9 cellular contexts compared by ENCODE assay signal in genomic region chr5:16736158-16736994, GRCh38.
A peak's percentile ranks its signal among the peaks of the same experiment; 100 is the strongest.
DNase-seq lines count a peak whose midpoint lies in the region; ATAC-seq and TF ChIP-seq lines count a peak whose summit lies in the region.
"Had no signal": no experiment of that assay in that cellular context is flagged by ENCODE, and none has a peak within 500 bp of the region (broad histone marks: within the 10 kb centered on the region; RNA-seq: fewer than 3 reads in every experiment).

No MANE protein-coding gene starts in this region.

- no peak for DNase-seq in NT2/D1 (ENCODE audit: low read depth, low spot score)
- DNase-seq in HUDEP-2 (lab: John Stamatoyannopoulos, UW; ENCODE audit: unreplicated experiment in 76 of 76) = no peak
- DNase-seq in D341Med (ENCODE audit: low spot score) = no peak
- DNase-seq in WERI-Rb-1 = no peak
- DNase-seq: naive B cell had no signal

- no peaks in the 10 kb centered on the region for H3K9me2 ChIP-seq in neural cell (ENCODE audit: insufficient read depth, low read length)

- no peak for TF ChIP-seq EP300 in neural cell (conservative IDR thresholded peaks at IDR 0.05; ENCODE audit: poor library complexity, severe bottlenecking)

- H3K4me3 ChIP-seq in HEK293 (ENCODE audit: low read depth, low read length) (no peak overlapping the region), NT2/D1 (ENCODE audit: insufficient read length, low read depth) (peak overlapping the region; percentile 49), esophagus (ENCODE audit: low read depth in 1 of 2, low read length in 2 of 2) (peak overlapping the region in 1 of 2 donors; percentile 14), neural cell (ENCODE audit: low read length) (peak overlapping the region; percentile 54), WERI-Rb-1 (ENCODE audit: low read depth, low read length) (no peak overlapping the region)

- POLR2A ChIA-PET in HEK293 (lab: Yijun Ruan, JAX) = no interaction called here

- H3K9ac ChIP-seq in NT2/D1 (ENCODE audit: insufficient read length, low read depth) = peak overlapping the region; percentile 72
- peak overlapping the region; percentile 52 for H3K9ac ChIP-seq in neural cell (ENCODE audit: low read length)

- TF ChIP-seq CTCF in HEK293 (tag by site-specific recombination; IDR thresholded peaks at IDR 0.05) = no peak
- no peak for TF ChIP-seq CTCF in neural cell (IDR thresholded peaks at IDR 0.05; ENCODE audit: poor library complexity, severe bottlenecking)
- TF ChIP-seq CTCF in WERI-Rb-1 (IDR thresholded peaks at IDR 0.05; ENCODE audit: low read depth, low read length) = no peak

- WGBS in esophagus, 2 donors = 34% methylated on average over 14 of the region's 14 CpGs

- H4K20me1 ChIP-seq in neural cell (ENCODE audit: insufficient read depth) = no peaks in the 10 kb centered on the region

- no peaks in the 10 kb centered on the region for H3K9me3 ChIP-seq in HEK293 (ENCODE audit: control insufficient read depth, insufficient read depth, low read depth, low read length)
- H3K9me3 ChIP-seq in NT2/D1 (ENCODE audit: insufficient read depth, low read length) = no peaks in the 10 kb centered on the region
- no peaks in the 10 kb centered on the region for H3K9me3 ChIP-seq in esophagus (ENCODE audit: control insufficient read depth in 2 of 2, insufficient read depth in 1 of 2, low read depth in 1 of 2, low read length in 1 of 2)
- H3K9me3 ChIP-seq in neural cell (ENCODE audit: low read length) = no peaks in the 10 kb centered on the region
- no peaks in the 10 kb centered on the region for H3K9me3 ChIP-seq in WERI-Rb-1 (ENCODE audit: severe bottlenecking)

- peak overlapping the region; percentile 70 for H2AFZ ChIP-seq in neural cell (ENCODE audit: low read depth, low read length)

- H3K4me2 ChIP-seq in neural cell (ENCODE audit: low read length) = peak overlapping the region; percentile 81

- peak overlapping the region; percentile 8; the same call in 1 of the 2 replicates for H3K27ac ChIP-seq in HEK293 (ENCODE audit: extremely low read depth, low read depth, low read length)
- peak overlapping the region; percentile 66 to 80 for H3K27ac ChIP-seq in esophagus (ENCODE audit: low read depth in 2 of 2, low read length in 1 of 2)
- H3K27ac ChIP-seq in neural cell (ENCODE audit: low read length) = peak overlapping the region; percentile 67
- no peak overlapping the region; the same call in 1 of the 2 replicates for H3K27ac ChIP-seq in WERI-Rb-1

- peaks cover 5% of the 10 kb centered on the region for H3K4me1 ChIP-seq in HEK293 (ENCODE audit: control insufficient read depth, insufficient read depth, low read length)
- peaks cover 6% of the 10 kb centered on the region for H3K4me1 ChIP-seq in NT2/D1 (ENCODE audit: insufficient read depth, insufficient read length)
- H3K4me1 ChIP-seq in esophagus (ENCODE audit: control insufficient read depth in 2 of 2, insufficient read depth in 2 of 2, low read length in 1 of 2) = peaks cover 2 to 10% of the 10 kb centered on the region in 2 donors

- H3K36me3 ChIP-seq in HEK293 (ENCODE audit: control insufficient read depth in 2 of 2, insufficient read depth in 1 of 2, low read length in 2 of 2) (no peaks in the 10 kb centered on the region; a peak in 1 of 3 replicates), NT2/D1 (ENCODE audit: insufficient read depth, insufficient read length, low read length) (peaks cover 15% of the 10 kb centered on the region), esophagus (ENCODE audit: control insufficient read depth in 2 of 2, insufficient read depth in 2 of 2, low read length in 1 of 2) (peaks cover 0 to 2% of the 10 kb centered on the region in 2 donors), neural cell (ENCODE audit: insufficient read depth, low read length) (no peaks in the 10 kb centered on the region), WERI-Rb-1 (peaks cover 7% of the 10 kb centered on the region; the same call in 1 of the 2 replicates)

- H3K79me2 ChIP-seq in neural cell (replicated peaks; ENCODE audit: insufficient read depth, low read length) = peaks cover 80% of the 10 kb centered on the region

- H3K27me3 ChIP-seq in NT2/D1 (ENCODE audit: insufficient read depth, insufficient read length) (no peaks in the 10 kb centered on the region), esophagus (ENCODE audit: control insufficient read depth in 1 of 2, insufficient read depth in 2 of 2, low read length in 2 of 2) (no peaks in the 10 kb centered on the region), neural cell (ENCODE audit: insufficient read depth, low read depth, low read length) (no peaks in the 10 kb centered on the region), WERI-Rb-1 (ENCODE audit: insufficient read depth, low read depth, severe bottlenecking) (no peaks in the 10 kb centered on the region)

- no peak for ATAC-seq in GM18907 (IDR thresholded peaks at IDR 0.05; ENCODE audit: unreplicated experiment)

- TF ChIP-seq RAD21 in neural cell (conservative IDR thresholded peaks at IDR 0.05) = no peak

- CTCF ChIA-PET in HEK293 (lab: Yijun Ruan, JAX) = interaction anchor here (0.6 kb wide), 1 partner anchor 455 kb away, joined by 4 read pairs; no protein-coding TSS in a partner anchor

- peaks cover 12% of the 10 kb centered on the region for H3F3A ChIP-seq in neural cell (ENCODE audit: insufficient read depth, low read length, poor library complexity, severe bottlenecking)

TF ChIP-seq in HEK293, 187 proteins besides CTCF, POLR2A, EP300 and RAD21 (continues in another document):
- TF ChIP-seq ZNF280D (tag by site-specific recombination; IDR thresholded peaks at IDR 0.05) (no peak), YY1 (tag by site-specific recombination; IDR thresholded peaks at IDR 0.05) (peak; percentile 42; the same call in 1 of the 2 replicates), ZNF701 (tag by site-specific recombination; IDR thresholded peaks at IDR 0.05) (no peak), IKZF3 (tag by site-specific recombination; IDR thresholded peaks at IDR 0.05) (peak; percentile 44; the same call in 1 of the 2 replicates), HOXD13 (CRISPR knock-in tag; IDR thresholded peaks at IDR 0.05; ENCODE audit: borderline replicate concordance) (no peak; the same call in 1 of the 2 replicates), ZNF335 (tag by site-specific recombination; conservative IDR thresholded peaks at IDR 0.05) (no peak), ZNF658 (tag by site-specific recombination; IDR thresholded peaks at IDR 0.05) (no peak), ZNF292 (tag by site-specific recombination; IDR thresholded peaks at IDR 0.05; ENCODE audit: borderline replicate concordance, low read depth) (no peak)

TF ChIP-seq in neural cell, 6 proteins besides CTCF, POLR2A, EP300 and RAD21:
- TF ChIP-seq SMC3 (conservative IDR thresholded peaks at IDR 0.05; ENCODE audit: poor library complexity) (no peak), MXI1 (conservative IDR thresholded peaks at IDR 0.05; ENCODE audit: poor library complexity, severe bottlenecking) (no peak), POLR2AphosphoS5 (IDR thresholded peaks at IDR 0.05) (peak; percentile 48), EZH2 (IDR thresholded peaks at IDR 0.05; ENCODE audit: borderline replicate concordance, insufficient read depth, low read length, poor library complexity, severe bottlenecking) (no peak)

Comparison
In these comparisons a context has a peak if more than half of its experiments do, and no peak if none do; other contexts are left out.
1. H3K4me3 ChIP-seq: peak in NT2/D1 (single experiment) and neural cell (single experiment); none in HEK293 (single experiment) and WERI-Rb-1 (single experiment).